8 cellular contexts compared by ENCODE assay signal in the genomic region with DNA sequence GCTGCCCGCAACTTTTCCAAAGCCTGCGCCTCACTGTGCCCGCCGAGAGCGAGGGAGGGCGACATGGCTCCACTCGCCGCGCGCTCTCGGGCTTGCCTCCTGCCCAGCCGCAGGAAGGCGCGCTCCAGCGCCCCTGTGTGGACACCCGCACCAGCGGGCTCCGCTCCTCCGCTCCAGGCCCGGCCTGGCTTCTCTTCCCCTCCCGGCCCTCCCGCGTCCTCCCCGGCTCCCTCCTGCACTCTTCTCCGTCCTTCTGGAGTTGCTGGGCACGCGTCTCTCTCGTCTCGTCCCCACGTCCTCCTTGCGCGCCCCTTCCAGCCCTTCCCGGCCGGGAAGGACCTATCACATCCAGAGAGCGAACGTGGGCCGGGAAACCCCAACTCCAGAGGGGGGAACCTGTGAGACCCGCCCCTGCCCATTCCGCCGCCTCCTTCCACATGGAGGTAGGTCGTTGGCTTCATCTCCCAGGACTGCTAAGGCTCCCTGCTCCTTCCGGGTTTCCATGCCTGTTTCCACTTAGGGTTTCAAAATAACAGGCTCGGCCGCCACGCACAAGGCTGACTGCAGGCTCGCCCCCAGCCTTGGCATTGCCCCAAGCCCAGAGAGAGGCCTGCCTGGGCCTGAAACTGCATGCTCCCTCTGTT.
DNase-seq lines count a peak whose midpoint lies in the region; ATAC-seq and TF ChIP-seq lines count a peak whose summit lies in the region.
"Not testable (repeated sequence)": the region's sequence is repeated elsewhere in the genome, so short reads cannot be mapped to it uniquely, and the experiment has no call there.

No MANE protein-coding gene starts in this region.

- H3K9me3 Mint-ChIP-seq in CD4-positive, alpha-beta T cell; activated T-cell treated with anti-CD3 and anti-CD28 coated beads, Interleukin-2, amount 50 U/mL, for 24 hours; dendritic cell treated with granulocyte-macrophage colony-stimulating factor and Interleukin-4, amounts not matched to agents 40 ng/mL and 50 ng/mL, for 4 days; naive thymus-derived CD8-positive, alpha-beta T cell: not testable (repeated sequence)

- peaks cover 15% of the 10 kb centered on the region for H3K4me1 Mint-ChIP-seq in CD4-positive, alpha-beta T cell (ENCODE audit: low read depth)
- peaks cover 18% of the 10 kb centered on the region for H3K4me1 Mint-ChIP-seq in activated T-cell treated with anti-CD3 and anti-CD28 coated beads, Interleukin-2, amount 50 U/mL, for 24 hours (ENCODE audit: low read depth)
- peaks cover 11% of the 10 kb centered on the region for H3K4me1 Mint-ChIP-seq in dendritic cell treated with granulocyte-macrophage colony-stimulating factor and Interleukin-4, amounts not matched to agents 40 ng/mL and 50 ng/mL, for 4 days (ENCODE audit: low read depth)
- peaks cover 9 to 22% (median 15%) of the 10 kb centered on the region in 4 donors for H3K4me1 Mint-ChIP-seq in naive thymus-derived CD8-positive, alpha-beta T cell

- peak; percentile 61 for ATAC-seq in CD4-positive, alpha-beta T cell (ENCODE audit: poor library complexity)
- peak; percentile 60 to 72 for ATAC-seq in naive thymus-derived CD8-positive, alpha-beta T cell

- H3K36me3 Mint-ChIP-seq in CD4-positive, alpha-beta T cell (ENCODE audit: low read depth); activated T-cell treated with anti-CD3 and anti-CD28 coated beads, Interleukin-2, amount 50 U/mL, for 24 hours (ENCODE audit: low read depth); dendritic cell treated with granulocyte-macrophage colony-stimulating factor and Interleukin-4, amounts not matched to agents 40 ng/mL and 50 ng/mL, for 4 days (ENCODE audit: low read depth); naive thymus-derived CD8-positive, alpha-beta T cell: not testable (repeated sequence)

- H3K27me3 Mint-ChIP-seq in CD4-positive, alpha-beta T cell, result peaks cover 42% of the 10 kb centered on the region
- H3K27me3 Mint-ChIP-seq in activated T-cell treated with anti-CD3 and anti-CD28 coated beads, Interleukin-2, amount 50 U/mL, for 24 hours, result peaks cover 40% of the 10 kb centered on the region
- peaks cover 53% of the 10 kb centered on the region for H3K27me3 Mint-ChIP-seq in dendritic cell treated with granulocyte-macrophage colony-stimulating factor and Interleukin-4, amounts not matched to agents 40 ng/mL and 50 ng/mL, for 4 days
- peaks cover 0 to 25% (median 6%) of the 10 kb centered on the region in 5 donors for H3K27me3 Mint-ChIP-seq in naive thymus-derived CD8-positive, alpha-beta T cell

- not testable (repeated sequence) for TF ChIP-seq CTCF in CD4-positive, alpha-beta T cell (IDR thresholded peaks at IDR 0.05)

- not testable (repeated sequence) for DNase-seq in CD4-positive, alpha-beta T cell; naive thymus-derived CD8-positive, alpha-beta T cell
- DNase-seq in HK-2 (ENCODE audit: unreplicated experiment) (peak; percentile 58), NCI-H526 treated with DMSO at 0.1 percent for 48 hours (lab: John Stamatoyannopoulos, UW) (peak; percentile 2), iPS DF 4.7 (ENCODE audit: extremely low read depth, low spot score) (peak; percentile 7)
- DNase-seq in activated T-cell treated with anti-CD3 and anti-CD28 coated beads, Interleukin-2, amount 50 U/mL, for 24 hours, result peak; percentile 53
- DNase-seq in stimulated activated CD4-positive, alpha-beta T cell treated with anti-CD3 and anti-CD28 coated beads, Interleukin-15, amount 100 ng/mL, for 24 hours, result peak; percentile 11

- not testable (repeated sequence) for H3K9me3 ChIP-seq in CD4-positive, alpha-beta T cell (ENCODE audit: control insufficient read depth, low read length)

- not testable (repeated sequence) for H3K27ac Mint-ChIP-seq in CD4-positive, alpha-beta T cell; dendritic cell treated with granulocyte-macrophage colony-stimulating factor and Interleukin-4, amounts not matched to agents 40 ng/mL and 50 ng/mL, for 4 days
- peak overlapping the region; percentile 37 for H3K27ac Mint-ChIP-seq in activated T-cell treated with anti-CD3 and anti-CD28 coated beads, Interleukin-2, amount 50 U/mL, for 24 hours
- H3K27ac Mint-ChIP-seq in naive thymus-derived CD8-positive, alpha-beta T cell, result peak overlapping the region in 6 of 10 donors; percentile 28 to 80 (median 68)

- CTCF ChIA-PET in CD4-positive, alpha-beta T cell (lab: Charles Lee), result not testable (repeated sequence)

- H3K27ac ChIP-seq in CD4-positive, alpha-beta T cell (ENCODE audit: low read depth, low read length), result not testable (repeated sequence)

- not testable (repeated sequence) for H3K27me3 ChIP-seq in CD4-positive, alpha-beta T cell (ENCODE audit: control insufficient read depth, insufficient read depth, low read length)

- POLR2A ChIA-PET in CD4-positive, alpha-beta T cell (lab: Charles Lee); naive thymus-derived CD8-positive, alpha-beta T cell (lab: Charles Lee): not testable (repeated sequence)

- intact Hi-C loops in CD4-positive, alpha-beta T cell (cut with DNase I, micrococcal nuclease), result loop anchor here (5.0 to 10.0 kb wide), 3 partner anchors 164 to 244 kb away; no protein-coding TSS in a partner anchor
- intact Hi-C loops in dendritic cell treated with granulocyte-macrophage colony-stimulating factor and Interleukin-4, amounts not matched to agents 40 ng/mL and 50 ng/mL, for 4 days (cut with micrococcal nuclease), result loop anchor here (5.0 kb wide), 1 partner anchor 167 kb away; no protein-coding TSS in a partner anchor

- peak overlapping the region; percentile 63 for H3K4me3 Mint-ChIP-seq in CD4-positive, alpha-beta T cell
- peak overlapping the region; percentile 70 for H3K4me3 Mint-ChIP-seq in activated T-cell treated with anti-CD3 and anti-CD28 coated beads, Interleukin-2, amount 50 U/mL, for 24 hours
- H3K4me3 Mint-ChIP-seq in dendritic cell treated with granulocyte-macrophage colony-stimulating factor and Interleukin-4, amounts not matched to agents 40 ng/mL and 50 ng/mL, for 4 days, result peak overlapping the region; percentile 49
- H3K4me3 Mint-ChIP-seq in naive thymus-derived CD8-positive, alpha-beta T cell, result peak overlapping the region; percentile 58 to 91 (median 77)
